In the genomic region with DNA sequence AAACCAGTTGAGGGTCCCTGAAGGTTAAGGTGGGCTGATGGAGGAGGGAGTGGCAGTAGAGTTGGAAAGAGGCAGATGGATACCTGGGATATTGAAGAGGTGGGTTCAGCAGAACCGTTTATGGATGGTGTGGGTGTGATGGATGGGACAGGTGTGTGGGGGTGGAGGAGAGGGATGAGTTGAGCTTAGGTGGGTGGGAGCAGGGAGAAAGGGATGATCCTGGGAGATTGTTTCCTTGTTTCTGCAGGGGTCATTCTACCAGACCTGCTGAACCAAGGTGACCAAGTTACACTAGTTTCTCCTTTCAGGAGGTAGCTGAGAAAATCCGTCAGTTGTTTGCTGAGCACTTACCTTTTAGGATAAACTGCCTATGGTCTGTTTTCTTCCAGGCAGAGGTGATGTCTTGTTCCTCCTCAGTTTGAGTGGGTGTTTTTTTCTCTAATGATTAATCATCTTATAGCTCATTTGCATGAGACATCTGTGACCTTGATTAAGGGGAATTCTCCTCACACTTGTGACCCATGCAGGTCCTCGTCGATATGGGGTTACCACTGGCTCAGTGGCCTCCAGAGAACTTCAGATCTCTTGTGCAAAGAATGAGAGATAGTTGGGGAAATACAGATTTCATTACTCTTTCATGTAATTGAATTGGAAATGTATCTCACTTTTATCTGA, we compare ENCODE assay signal across 2 cellular contexts.
TF ChIP-seq lines count a peak whose summit lies in the region.

No MANE protein-coding gene starts in this region.

TF ChIP-seq in HepG2, 621 proteins besides CTCF, POLR2A, EP300 and RAD21:
- TF ChIP-seq SOX6 (IDR thresholded peaks at IDR 0.05) (0 out of 2 replicates have a peak, but pooled peaks have one; percentile 11), SOX6 (CRISPR knock-in tag; IDR thresholded peaks at IDR 0.05) (no peak), ZNF441 (CRISPR knock-in tag; IDR thresholded peaks at IDR 0.05; ENCODE audit: borderline replicate concordance) (no peak)
TF ChIP-seq in HepG2: peak in this region for 1.

TF ChIP-seq in GM23338, 12 proteins besides CTCF, POLR2A, EP300 and RAD21:
- TF ChIP-seq POLR2AphosphoS5 (IDR thresholded peaks at IDR 0.05; ENCODE audit: low read depth) (no peak), EZH2 (IDR thresholded peaks at IDR 0.05; ENCODE audit: low read depth, unreplicated experiment) (no peak), ZNF462 (CRISPR knock-in tag; IDR thresholded peaks at IDR 0.05) (no peak), STAT1 (IDR thresholded peaks at IDR 0.05; ENCODE audit: unreplicated experiment) (no peak), NANOG (IDR thresholded peaks at IDR 0.05; ENCODE audit: borderline replicate concordance) (no peak), ZNF331 (CRISPR knock-in tag; IDR thresholded peaks at IDR 0.05; ENCODE audit: low read depth) (no peak), CREB1 (CRISPR knock-in tag; IDR thresholded peaks at IDR 0.05; ENCODE audit: low read depth) (no peak), JUNB (IDR thresholded peaks at IDR 0.05; ENCODE audit: unreplicated experiment) (no peak), EZH2phosphoT487 (IDR thresholded peaks at IDR 0.05; ENCODE audit: unreplicated experiment) (no peak), ZNF114 (CRISPR knock-in tag; IDR thresholded peaks at IDR 0.05) (no peak), ETS1 (IDR thresholded peaks at IDR 0.05) (no peak)
- TF ChIP-seq, protein P1, sequence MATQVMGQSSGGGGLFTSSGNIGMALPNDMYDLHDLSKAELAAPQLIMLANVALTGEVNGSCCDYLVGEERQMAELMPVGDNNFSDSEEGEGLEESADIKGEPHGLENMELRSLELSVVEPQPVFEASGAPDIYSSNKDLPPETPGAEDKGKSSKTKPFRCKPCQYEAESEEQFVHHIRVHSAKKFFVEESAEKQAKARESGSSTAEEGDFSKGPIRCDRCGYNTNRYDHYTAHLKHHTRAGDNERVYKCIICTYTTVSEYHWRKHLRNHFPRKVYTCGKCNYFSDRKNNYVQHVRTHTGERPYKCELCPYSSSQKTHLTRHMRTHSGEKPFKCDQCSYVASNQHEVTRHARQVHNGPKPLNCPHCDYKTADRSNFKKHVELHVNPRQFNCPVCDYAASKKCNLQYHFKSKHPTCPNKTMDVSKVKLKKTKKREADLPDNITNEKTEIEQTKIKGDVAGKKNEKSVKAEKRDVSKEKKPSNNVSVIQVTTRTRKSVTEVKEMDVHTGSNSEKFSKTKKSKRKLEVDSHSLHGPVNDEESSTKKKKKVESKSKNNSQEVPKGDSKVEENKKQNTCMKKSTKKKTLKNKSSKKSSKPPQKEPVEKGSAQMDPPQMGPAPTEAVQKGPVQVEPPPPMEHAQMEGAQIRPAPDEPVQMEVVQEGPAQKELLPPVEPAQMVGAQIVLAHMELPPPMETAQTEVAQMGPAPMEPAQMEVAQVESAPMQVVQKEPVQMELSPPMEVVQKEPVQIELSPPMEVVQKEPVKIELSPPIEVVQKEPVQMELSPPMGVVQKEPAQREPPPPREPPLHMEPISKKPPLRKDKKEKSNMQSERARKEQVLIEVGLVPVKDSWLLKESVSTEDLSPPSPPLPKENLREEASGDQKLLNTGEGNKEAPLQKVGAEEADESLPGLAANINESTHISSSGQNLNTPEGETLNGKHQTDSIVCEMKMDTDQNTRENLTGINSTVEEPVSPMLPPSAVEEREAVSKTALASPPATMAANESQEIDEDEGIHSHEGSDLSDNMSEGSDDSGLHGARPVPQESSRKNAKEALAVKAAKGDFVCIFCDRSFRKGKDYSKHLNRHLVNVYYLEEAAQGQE (IDR thresholded peaks at IDR 0.05; ENCODE audit: unreplicated experiment), result no peak
